Comparison of ENCODE assay signal across 8 cellular contexts in the genomic region with DNA sequence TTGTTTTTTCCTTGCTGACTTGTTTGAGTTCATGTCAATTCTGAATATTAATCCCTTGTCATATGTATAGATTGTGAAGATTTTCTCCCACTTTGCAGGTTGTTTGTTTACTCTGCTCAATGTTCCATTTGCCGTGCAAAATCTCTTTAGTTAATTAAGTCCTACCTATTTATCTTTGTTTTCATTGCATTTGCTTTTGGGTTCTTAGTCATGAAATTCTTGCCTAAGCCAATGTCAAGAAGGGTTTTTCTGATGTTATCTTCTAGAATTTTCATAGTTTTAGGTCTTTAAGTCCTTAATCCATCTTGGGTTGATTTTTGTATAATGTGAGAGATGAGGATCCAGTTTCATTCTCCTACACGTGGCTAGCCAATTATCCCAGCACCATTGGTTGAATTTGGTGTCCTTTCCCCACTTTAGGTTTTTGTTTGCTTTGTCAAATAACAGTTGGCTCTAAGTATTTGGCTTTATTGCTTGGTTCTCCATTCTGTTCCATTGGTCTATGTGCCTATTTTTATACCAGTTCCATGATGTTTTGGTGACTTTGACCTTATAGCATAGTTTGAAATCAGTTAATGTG.
"Had no signal": no experiment of that assay in that cellular context is flagged by ENCODE, and none has a peak within 500 bp of the region (broad histone marks: within the 10 kb centered on the region; RNA-seq: fewer than 3 reads in every experiment).

No MANE protein-coding gene starts in this region.

- FAIRE-seq: G401.6, GM12878, GM12891, GM12892, GM18507, GM19239 had no signal

- DNase-seq: GDM1, GF-D8 had no signal
